15 cellular contexts compared by ENCODE assay signal in genomic region chr20:61510778-61511330, GRCh38.
"Had no signal": no experiment of that assay in that cellular context is flagged by ENCODE, and none has a peak within 500 bp of the region (broad histone marks: within the 10 kb centered on the region; RNA-seq: fewer than 3 reads in every experiment).

No MANE protein-coding gene starts in this region.

- ATAC-seq: heart left ventricle; left colon; right lobe of liver; SK-N-SH treated with all-trans-retinoic acid at 6 μM for 48 hours; stimulated activated memory B cell treated with anti-CD40 and anti-IgM and Interleukin-4, amounts not matched to agents 10 μg/mL and 1 μg/mL and 100 μg/mL, for 72 hours had no signal

- H3K36me3 ChIP-seq: heart left ventricle, right lobe of liver had no signal

- H3K4me3 ChIP-seq: heart left ventricle, right lobe of liver, skin epidermis, testis had no signal

- H3K9me3 ChIP-seq: heart left ventricle, right lobe of liver, testis had no signal

- H3K36me3 Mint-ChIP-seq: brain; memory B cell; stimulated activated memory B cell treated with anti-CD40 and anti-IgM and Interleukin-4, amounts not matched to agents 10 μg/mL and 1 μg/mL and 100 μg/mL, for 72 hours; type B pancreatic cell had no signal

- H3K79me2 ChIP-seq: parathyroid adenoma had no signal

- DNase-seq: activated CD4-positive, alpha-beta T cell treated with anti-CD3 and anti-CD28 coated beads, Interleukin-2, amount 50 U/mL, for 1 hour; activated naive CD4-positive, alpha-beta T cell treated with anti-CD3 and anti-CD28 coated beads, Interleukin-2, amount 50 U/mL, for 16 hours; heart left ventricle; left colon; nephron progenitor cell; right lobe of liver; testis had no signal

- H3K9ac ChIP-seq: parathyroid adenoma had no signal

- H3K27me3 Mint-ChIP-seq: memory B cell; stimulated activated memory B cell treated with anti-CD40 and anti-IgM and Interleukin-4, amounts not matched to agents 10 μg/mL and 1 μg/mL and 100 μg/mL, for 72 hours had no signal

- H3K27ac Mint-ChIP-seq: activated T-helper 2 cell treated with anti-CD3 and anti-CD28 coated beads, Interferon-gamma antibody, Interleukin-2, Interleukin-4, amounts not matched to agents 10 μg/mL and 5 μg/mL and 100 μg/mL, durations not matched to agents 14 hours and 24 hours and 36 hours; memory B cell; nephron progenitor cell; stimulated activated memory B cell treated with anti-CD40 and anti-IgM and Interleukin-4, amounts not matched to agents 10 μg/mL and 1 μg/mL and 100 μg/mL, for 72 hours; type B pancreatic cell had no signal

- H3K4me1 ChIP-seq: parathyroid adenoma, right lobe of liver, testis had no signal

- H3K4me3 Mint-ChIP-seq: brain; memory B cell; nephron progenitor cell; stimulated activated memory B cell treated with anti-CD40 and anti-IgM and Interleukin-4, amounts not matched to agents 10 μg/mL and 1 μg/mL and 100 μg/mL, for 72 hours; type B pancreatic cell had no signal

- H3K9me3 Mint-ChIP-seq: activated T-helper 2 cell treated with anti-CD3 and anti-CD28 coated beads, Interferon-gamma antibody, Interleukin-2, Interleukin-4, amounts not matched to agents 10 μg/mL and 5 μg/mL and 100 μg/mL, durations not matched to agents 14 hours and 24 hours and 36 hours; nephron progenitor cell; stimulated activated memory B cell treated with anti-CD40 and anti-IgM and Interleukin-4, amounts not matched to agents 10 μg/mL and 1 μg/mL and 100 μg/mL, for 72 hours; type B pancreatic cell had no signal

- H3K27ac ChIP-seq: heart left ventricle, parathyroid adenoma, right lobe of liver, skin epidermis, testis had no signal

- H3K27me3 ChIP-seq: right lobe of liver, testis had no signal

- H3K4me1 Mint-ChIP-seq: stimulated activated memory B cell treated with anti-CD40 and anti-IgM and Interleukin-4, amounts not matched to agents 10 μg/mL and 1 μg/mL and 100 μg/mL, for 72 hours had no signal
